Comparison of ENCODE assay signal across 8 cellular contexts in the genomic region with DNA sequence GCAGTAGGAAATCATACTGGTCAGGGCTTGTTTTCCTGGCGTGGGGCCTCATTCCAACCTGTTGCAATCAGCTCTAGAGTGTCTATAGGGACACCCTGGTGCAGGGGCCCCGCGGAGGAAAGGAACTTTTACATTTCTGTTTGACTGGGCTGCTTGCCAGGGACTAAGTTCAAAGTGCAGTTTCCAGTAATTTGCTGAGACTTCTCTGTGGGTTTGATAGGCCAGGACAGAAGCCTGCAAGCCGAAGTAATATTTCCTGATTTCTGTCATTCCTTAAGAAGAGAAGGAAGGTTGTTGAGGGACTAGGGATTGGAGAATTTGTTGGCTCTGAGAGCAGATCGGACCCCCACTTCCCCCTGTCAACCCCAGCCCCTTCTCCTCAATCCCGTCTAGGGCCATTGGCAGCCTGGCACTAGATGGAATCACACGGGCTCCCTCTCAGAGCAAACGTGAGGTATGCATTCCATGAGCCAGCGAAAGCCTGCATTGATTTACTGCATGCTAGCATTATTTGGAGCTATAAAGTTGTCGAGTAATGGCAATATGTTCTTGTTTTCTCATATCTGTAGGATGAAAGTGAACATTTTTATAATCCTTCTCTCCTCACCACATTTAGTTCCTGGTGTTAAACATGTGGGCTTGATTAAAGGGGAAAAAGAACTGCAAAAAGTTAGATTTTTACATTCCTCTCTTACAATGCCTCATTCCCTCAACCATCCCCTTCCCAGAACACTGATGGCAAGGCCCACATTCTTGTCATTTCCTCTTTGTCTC.
A peak's percentile ranks its signal among the peaks of the same experiment; 100 is the strongest.
DNase-seq lines count a peak whose midpoint lies in the region; ATAC-seq, FAIRE-seq and TF ChIP-seq lines count a peak whose summit lies in the region.

No MANE protein-coding gene starts in this region.

- H3K4me1 Mint-ChIP-seq in activated CD8-positive, alpha-beta T cell treated with anti-CD3 and anti-CD28 coated beads for 36 hours (ENCODE audit: low read depth), result peaks cover 8% of the 10 kb centered on the region

- H3K9me3 Mint-ChIP-seq in activated CD8-positive, alpha-beta T cell treated with anti-CD3 and anti-CD28 coated beads for 36 hours, result peaks cover 1% of the 10 kb centered on the region

- no peak for TF ChIP-seq POLR2A in GM12891 (IDR thresholded peaks at IDR 0.05; ENCODE audit: low read depth, low read length)

- TF ChIP-seq CTCF in activated CD8-positive, alpha-beta T cell treated with anti-CD3 and anti-CD28 coated beads for 36 hours (IDR thresholded peaks at IDR 0.05), result no peak

- no peak overlapping the region for H3K27ac Mint-ChIP-seq in activated CD8-positive, alpha-beta T cell treated with anti-CD3 and anti-CD28 coated beads for 36 hours

- POLR2A ChIA-PET in activated CD8-positive, alpha-beta T cell treated with anti-CD3 and anti-CD28 coated beads for 36 hours (lab: Charles Lee), result interaction anchor here (0.5 kb wide), 1 partner anchor 108 kb away, joined by 3 read pairs; no protein-coding TSS in a partner anchor

- ATAC-seq in activated CD8-positive, alpha-beta T cell treated with anti-CD3 and anti-CD28 coated beads for 36 hours, result no peak
- no peak for ATAC-seq in GM21723 (IDR thresholded peaks at IDR 0.05; ENCODE audit: unreplicated experiment)

- H3K4me3 Mint-ChIP-seq in activated CD8-positive, alpha-beta T cell treated with anti-CD3 and anti-CD28 coated beads for 36 hours, result no peak overlapping the region

- H3K27me3 Mint-ChIP-seq in activated CD8-positive, alpha-beta T cell treated with anti-CD3 and anti-CD28 coated beads for 36 hours, result no peaks in the 10 kb centered on the region

- intact Hi-C loops in activated CD8-positive, alpha-beta T cell treated with anti-CD3 and anti-CD28 coated beads for 36 hours (cut with micrococcal nuclease), result no loop called here

- DNase-seq in GM12891 (ENCODE audit: insufficient read length, low spot score) (no peak), SKM-1 treated with dmso at 0.1 percent for 144 hours (lab: John Stamatoyannopoulos, UW; ENCODE audit: unreplicated experiment) (peak; percentile 69), globus pallidus (ENCODE audit: low spot score) (peak; percentile 57), pons (ENCODE audit: low spot score) (peak; percentile 59), NCI-H2227 (lab: John Stamatoyannopoulos, UW; ENCODE audit: unreplicated experiment) (no peak), NCI-H2107 (lab: John Stamatoyannopoulos, UW) (no peak)
- no peak for DNase-seq in activated CD8-positive, alpha-beta T cell treated with anti-CD3 and anti-CD28 coated beads for 36 hours

- H3K36me3 Mint-ChIP-seq in activated CD8-positive, alpha-beta T cell treated with anti-CD3 and anti-CD28 coated beads for 36 hours (ENCODE audit: low read depth), result no peaks in the 10 kb centered on the region

- CTCF ChIA-PET in activated CD8-positive, alpha-beta T cell treated with anti-CD3 and anti-CD28 coated beads for 36 hours (lab: Charles Lee), result interaction anchor here (1.0 to 1.8 kb wide), 2 partner anchors 8 to 10 kb away, joined by 3 to 13 read pairs; no protein-coding TSS in a partner anchor

- peak; percentile 31 for FAIRE-seq in GM12891 (lab: Jason Lieb, UNC)

TF ChIP-seq in GM12891, 5 proteins besides CTCF, POLR2A, EP300 and RAD21:
- TF ChIP-seq POLR2AphosphoS5 (IDR thresholded peaks at IDR 0.05; ENCODE audit: low read depth, low read length), result no peak
- TF ChIP-seq SPI1 (IDR thresholded peaks at IDR 0.05; ENCODE audit: low read depth, low read length), result no peak
- TF ChIP-seq POU2F2 (IDR thresholded peaks at IDR 0.05; ENCODE audit: low read depth, low read length), result no peak
- TF ChIP-seq PAX5 (IDR thresholded peaks at IDR 0.05; ENCODE audit: insufficient read depth, low read length, severe bottlenecking), result no peak
- no peak for TF ChIP-seq TAF1 (IDR thresholded peaks at IDR 0.05; ENCODE audit: low read depth, low read length)
TF ChIP-seq in GM12891: peak in this region for 0.

Comparison
In these comparisons a context has a peak if more than half of its experiments do, and no peak if none do; other contexts are left out.
1. DNase-seq: peak in SKM-1 treated with dmso at 0.1 percent for 144 hours (single experiment), globus pallidus (single experiment) and pons (single experiment); none in GM12891 (single experiment), NCI-H2227 (single experiment), activated CD8-positive, alpha-beta T cell treated with anti-CD3 and anti-CD28 coated beads for 36 hours (single experiment) and NCI-H2107 (single experiment).